ENCODE assay signal across 24 cellular contexts in genomic region chr10:117264776-117265175, GRCh38. TPM values are rescaled to one million over a fixed set of nuclear protein-coding genes. Genes with fewer than 3 reads are reported as not detected.
DNase-seq lines count a peak whose midpoint lies in the region; ATAC-seq lines count a peak whose summit lies in the region.
"Had no signal": no experiment of that assay in that cellular context is flagged by ENCODE, and none has a peak within 500 bp of the region (broad histone marks: within the 10 kb centered on the region; RNA-seq: fewer than 3 reads in every experiment).

No MANE protein-coding gene starts in this region.

- no peak for ATAC-seq in GM21825 (IDR thresholded peaks at IDR 0.05; ENCODE audit: unreplicated experiment)
- no peak for ATAC-seq in HG03354 (IDR thresholded peaks at IDR 0.05; ENCODE audit: poor library complexity, severe bottlenecking, unreplicated experiment)
- ATAC-seq: activated CD8-positive, alpha-beta T cell treated with anti-CD3 and anti-CD28 coated beads, Interleukin-2, amount 10 ng/mL, durations not matched to agents 7 days and 5 days; stimulated activated naive CD8-positive, alpha-beta T cell treated with anti-CD3 and anti-CD28 coated beads, Interleukin-15, amount 100 ng/mL, for 72 hours; T-cell had no signal

- DNase-seq in DMS 273 (lab: John Stamatoyannopoulos, UW; ENCODE audit: unreplicated experiment): peak; percentile 22
- no peak for DNase-seq in DMS 273 treated with DMSO at 0.1 percent for 48 hours (lab: John Stamatoyannopoulos, UW)
- peak; percentile 95 for DNase-seq in NCI-H146 treated with DMSO at 0.1 percent for 48 hours (lab: John Stamatoyannopoulos, UW; ENCODE audit: unreplicated experiment)
- DNase-seq in SHP77 treated with DMSO at 0.1 percent for 48 hours (lab: John Stamatoyannopoulos, UW): peak; percentile 92
- peak; percentile 48 for DNase-seq in retina
- no peak for DNase-seq in SK-N-DZ (ENCODE audit: low spot score)
- DNase-seq: 8988T; activated CD4-positive, CD25-positive, alpha-beta regulatory T cell treated with anti-CD3 and anti-CD28 coated beads, Interleukin-2, amount 50 U/mL, for 72 hours; activated CD8-positive, alpha-beta T cell treated with anti-CD3 and anti-CD28 coated beads, Interleukin-2, amount 10 ng/mL, durations not matched to agents 7 days and 5 days; activated gamma-delta T cell; activated T-cell treated with anti-CD3 and anti-CD28 coated beads for 4 hours; CD4-positive, alpha-beta T cell; DMS79 treated with DMSO at 0.1 percent for 48 hours; GOT3; head of caudate nucleus; mammary epithelial cell; NCI-H1105 treated with DMSO at 0.1 percent for 48 hours; NCI-H226; SIG-M5; stimulated activated naive CD8-positive, alpha-beta T cell treated with anti-CD3 and anti-CD28 coated beads, Interleukin-15, amount 100 ng/mL, for 72 hours; T-cell; tibial artery had no signal

RNA-seq across cellular contexts. Expression of gene SLC18A2, which starts 23.9 kb away (rescaled TPM):
- 6.9 and 8.9 TPM in 2 replicates for polyA plus RNA-seq in SK-N-DZ (2014; cell fraction: cytosol; rRNA removed)
- polyA plus RNA-seq in SK-N-DZ (2014; cell fraction: nucleus; rRNA removed): 15.7 and 19.5 TPM in 2 replicates
- polyA plus RNA-seq: mammary epithelial cell had no signal

Comparison
In these comparisons a context has a peak if more than half of its experiments do, and no peak if none do; other contexts are left out.
1. DNase-seq: peak in DMS 273 (single experiment), NCI-H146 treated with DMSO at 0.1 percent for 48 hours (single experiment), SHP77 treated with DMSO at 0.1 percent for 48 hours (single experiment) and retina (single experiment); none in DMS 273 treated with DMSO at 0.1 percent for 48 hours (single experiment) and SK-N-DZ (single experiment).